1 cellular context compared by ENCODE assay signal in genomic region chr19:39319098-39319891, GRCh38.
TF ChIP-seq lines count a peak whose summit lies in the region.

No MANE protein-coding gene starts in this region.

TF ChIP-seq in IMR-90, 13 proteins besides CTCF, POLR2A, EP300 and RAD21:
- TF ChIP-seq MXI1 (IDR thresholded peaks at IDR 0.05; ENCODE audit: borderline replicate concordance, low read depth, low read length) (no peak), BHLHE40 (IDR thresholded peaks at IDR 0.05; ENCODE audit: low read depth, low read length) (no peak), RCOR1 (IDR thresholded peaks at IDR 0.05; ENCODE audit: insufficient replicate concordance, low read length) (no peak), MAZ (IDR thresholded peaks at IDR 0.05; ENCODE audit: borderline replicate concordance, low read depth, low read length) (no peak), ELK1 (IDR thresholded peaks at IDR 0.05; ENCODE audit: borderline replicate concordance, low read depth, low read length) (no peak), NFE2L2 (IDR thresholded peaks at IDR 0.05; ENCODE audit: low read depth, low read length) (no peak), CEBPB (IDR thresholded peaks at IDR 0.05; ENCODE audit: low read depth, low read length) (no peak), USF2 (IDR thresholded peaks at IDR 0.05; ENCODE audit: low read depth, low read length) (no peak), CHD1 (IDR thresholded peaks at IDR 0.05; ENCODE audit: low read depth, low read length) (no peak)
